Comparison of ENCODE assay signal across 8 cellular contexts in genomic region chr4:6873792-6874461, GRCh38. TPM values are rescaled to one million over a fixed set of nuclear protein-coding genes. Genes with fewer than 3 reads are reported as not detected.
DNase-seq lines count a peak whose midpoint lies in the region; ATAC-seq and TF ChIP-seq lines count a peak whose summit lies in the region.

No MANE protein-coding gene starts in this region.

- H3K4me1 ChIP-seq in osteoblast (ENCODE audit: insufficient read depth, low read length) (peaks cover 10% of the 10 kb centered on the region), thoracic aorta (ENCODE audit: control insufficient read depth in 1 of 2, low read depth in 2 of 2) (no peaks in the 10 kb centered on the region)

- no peaks in the 10 kb centered on the region for H3K9me3 ChIP-seq in osteoblast (ENCODE audit: low read depth, low read length)
- H3K9me3 ChIP-seq in thoracic aorta = no peaks in the 10 kb centered on the region

- H3K27me3 ChIP-seq in GM06990 (replicated peaks; ENCODE audit: control insufficient read depth, insufficient read depth, low read length) (no peaks in the 10 kb centered on the region), osteoblast (ENCODE audit: insufficient read depth, low read length) (no peaks in the 10 kb centered on the region), thoracic aorta (replicated peaks; ENCODE audit: insufficient read depth) (no peaks in the 10 kb centered on the region)

- H3K4me2 ChIP-seq in osteoblast (ENCODE audit: insufficient read depth, low read length) = no peak overlapping the region

- TF ChIP-seq CTCF in GM06990 (IDR thresholded peaks at IDR 0.05; ENCODE audit: insufficient read depth, low read length, poor library complexity, severe bottlenecking) = peak; percentile 87
- TF ChIP-seq CTCF in fibroblast of the aortic adventitia (IDR thresholded peaks at IDR 0.05; ENCODE audit: insufficient read depth, low read length) = peak; percentile 85
- TF ChIP-seq CTCF in osteoblast (IDR thresholded peaks at IDR 0.05; ENCODE audit: extremely low read depth, low read depth, low read length) = peak; percentile 92
- TF ChIP-seq CTCF in thoracic aorta (IDR thresholded peaks at IDR 0.05) = peak; percentile 85

- peak; percentile 64 for ATAC-seq in HG02763 (IDR thresholded peaks at IDR 0.05; ENCODE audit: unreplicated experiment)
- peak; percentile 84 to 87 for ATAC-seq in activated T-cell treated with anti-CD3 and anti-CD28 coated beads, Interleukin-2, amount 50 U/mL, for 72 hours (replicated peaks in 1 of 2)
- no peak for ATAC-seq in thoracic aorta (ENCODE audit: insufficient number of reproducible peaks, low FRiP score, low read depth)

- H3K4me3 ChIP-seq in GM06990 (replicated peaks; ENCODE audit: low read depth, low read length) (no peak overlapping the region), fibroblast of the aortic adventitia (ENCODE audit: low read depth, low read length) (no peak overlapping the region), osteoblast (ENCODE audit: insufficient read depth, low read length) (no peak overlapping the region), thoracic aorta (no peak overlapping the region)

- H2AFZ ChIP-seq in osteoblast (ENCODE audit: low read length) = no peak overlapping the region

- no peaks in the 10 kb centered on the region for H3K9me3 Mint-ChIP-seq in activated T-cell treated with anti-CD3 and anti-CD28 coated beads, Interleukin-2, amount 50 U/mL, for 72 hours

- peaks cover 25% of the 10 kb centered on the region for H3K36me3 ChIP-seq in GM06990 (ENCODE audit: control insufficient read depth, insufficient read depth, low read length)
- H3K36me3 ChIP-seq in osteoblast (ENCODE audit: insufficient read depth, low read length) = peaks cover 48% of the 10 kb centered on the region
- H3K36me3 ChIP-seq in thoracic aorta = peaks cover 47% of the 10 kb centered on the region

- H3K4me1 Mint-ChIP-seq in activated T-cell treated with anti-CD3 and anti-CD28 coated beads, Interleukin-2, amount 50 U/mL, for 72 hours (ENCODE audit: low read depth) = no peaks in the 10 kb centered on the region

- H3K27ac ChIP-seq in osteoblast (ENCODE audit: low read depth, low read length) (no peak overlapping the region), thoracic aorta (no peak overlapping the region)

- no peaks in the 10 kb centered on the region for H3K27me3 Mint-ChIP-seq in activated T-cell treated with anti-CD3 and anti-CD28 coated beads, Interleukin-2, amount 50 U/mL, for 72 hours (ENCODE audit: low read depth)

- DNase-seq in GM06990 (ENCODE audit: extremely low read depth, insufficient read length) (peak; percentile 37), OCI-M1 (lab: John Stamatoyannopoulos, UW) (peak; percentile 77), fibroblast of the aortic adventitia (ENCODE audit: low read depth) (peak; percentile 73), osteoblast (ENCODE audit: insufficient read length, low spot score, missing footprints) (peak; percentile 89), thoracic aorta (ENCODE audit: low spot score) (no peak), NCI-H1048 (lab: John Stamatoyannopoulos, UW) (no peak)
- DNase-seq in activated T-cell treated with anti-CD3 and anti-CD28 coated beads, Interleukin-2, amount 50 U/mL, for 72 hours = peak; percentile 79 to 81

- H4K20me1 ChIP-seq in osteoblast (ENCODE audit: insufficient read depth, low read length) = peaks cover 13% of the 10 kb centered on the region

- peaks cover 6% of the 10 kb centered on the region for H3K79me2 ChIP-seq in osteoblast (ENCODE audit: insufficient read depth, low read length)

- no peak overlapping the region for H3K27ac Mint-ChIP-seq in activated T-cell treated with anti-CD3 and anti-CD28 coated beads, Interleukin-2, amount 50 U/mL, for 72 hours

- H3K36me3 Mint-ChIP-seq in activated T-cell treated with anti-CD3 and anti-CD28 coated beads, Interleukin-2, amount 50 U/mL, for 72 hours (ENCODE audit: insufficient read depth in 2 of 2) = peaks cover 4 to 21% of the 10 kb centered on the region in 2 donors

- H3K4me3 Mint-ChIP-seq in activated T-cell treated with anti-CD3 and anti-CD28 coated beads, Interleukin-2, amount 50 U/mL, for 72 hours = no peak overlapping the region

RNA-seq across cellular contexts. Expression of gene TBC1D14, which starts 35.7 kb away (rescaled TPM):
- 10 to 100 TPM; 26.5 to 32.4 TPM for total RNA-seq in activated T-cell treated with anti-CD3 and anti-CD28 coated beads, Interleukin-2, amount 50 U/mL, for 72 hours
- total RNA-seq in fibroblast of the aortic adventitia (ENCODE audit: low replicate concordance) (34.0 and 65.1 TPM in 2 replicates), osteoblast (39.4 and 42.1 TPM in 2 replicates), thoracic aorta (10 to 100 TPM; 46.7 to 49.9 TPM)

Comparison
In these comparisons a context has a peak if more than half of its experiments do, and no peak if none do; other contexts are left out.
1. DNase-seq: peak in GM06990 (single experiment), OCI-M1 (single experiment), activated T-cell treated with anti-CD3 and anti-CD28 coated beads, Interleukin-2, amount 50 U/mL, for 72 hours (2 of 2), fibroblast of the aortic adventitia (single experiment) and osteoblast (single experiment); none in thoracic aorta (single experiment) and NCI-H1048 (single experiment).
2. Peak in every context shown above with its lines, with median percentiles within 50 percentile points of each other: CTCF ChIP-seq.